ENCODE assay signal across 17 cellular contexts in the genomic region with DNA sequence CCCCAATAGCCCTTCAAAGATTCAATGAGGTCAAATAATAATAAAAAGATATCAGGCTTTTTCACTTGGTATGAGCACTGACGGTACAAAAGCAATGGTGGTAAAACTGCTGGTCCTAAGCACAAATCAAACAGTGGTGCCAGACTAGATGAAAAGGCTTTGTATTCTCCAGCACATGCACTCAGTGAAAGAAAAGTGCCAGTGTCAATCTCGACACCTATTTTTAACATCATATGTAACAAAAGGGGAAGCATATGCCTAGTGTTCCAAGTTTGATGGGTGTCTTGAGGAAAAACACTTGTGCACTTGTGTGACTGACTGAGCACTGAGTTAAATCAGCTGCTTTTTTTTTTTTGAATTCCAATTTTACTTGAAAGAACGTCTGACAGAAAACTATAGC. TPM values are rescaled to one million over a fixed set of nuclear protein-coding genes. Genes with fewer than 3 reads are reported as not detected.
DNase-seq lines count a peak whose midpoint lies in the region; ATAC-seq and TF ChIP-seq lines count a peak whose summit lies in the region.
"Had no signal": no experiment of that assay in that cellular context is flagged by ENCODE, and none has a peak within 500 bp of the region (broad histone marks: within the 10 kb centered on the region; RNA-seq: fewer than 3 reads in every experiment).

No MANE protein-coding gene starts in this region.

- TF ChIP-seq CTCF in left ventricle myocardium inferior (IDR thresholded peaks at IDR 0.05; ENCODE audit: borderline replicate concordance), result no peak

- H3K27ac ChIP-seq in SK-N-MC (peak overlapping the region; percentile 60; the same call in 1 of the 2 replicates), left ventricle myocardium inferior (replicated peaks) (peak overlapping the region; percentile 3)
- H3K27ac ChIP-seq: C4-2B, GM23248 had no signal

- peaks cover 4% of the 10 kb centered on the region for H3K4me1 ChIP-seq in left ventricle myocardium inferior
- H3K4me1 ChIP-seq: BE2C had no signal

- DNase-seq in Ammon's horn (ENCODE audit: low spot score), result peak; percentile 2
- DNase-seq in SK-N-MC (ENCODE audit: low read depth, low spot score), result no peak
- no peak for DNase-seq in left ventricle myocardium inferior
- peak; percentile 73 for DNase-seq in pons (ENCODE audit: low spot score)
- DNase-seq in NCI-H2227 (lab: John Stamatoyannopoulos, UW; ENCODE audit: unreplicated experiment), result no peak
- DNase-seq: BE2C; CD4-positive, alpha-beta memory T cell; DMS153; DMS79 treated with DMSO at 0.1 percent for 48 hours; EL; GM23248; IMR-90 had no signal

- no peaks in the 10 kb centered on the region for H3K27me3 ChIP-seq in left ventricle myocardium inferior (ENCODE audit: low read depth)
- H3K27me3 ChIP-seq: BE2C had no signal

- intact Hi-C loops in left ventricle myocardium inferior (cut with micrococcal nuclease), result no loop called here

- H3K9me3 ChIP-seq in SK-N-MC (ENCODE audit: low read depth, low read length) (no peaks in the 10 kb centered on the region), left ventricle myocardium inferior (replicated peaks) (no peaks in the 10 kb centered on the region)
- H3K9me3 ChIP-seq: BE2C had no signal

- no peak overlapping the region for H3K9ac ChIP-seq in SK-N-MC (ENCODE audit: insufficient read length)
- H3K9ac ChIP-seq: GM23248 had no signal

- ATAC-seq in HG03342 (IDR thresholded peaks at IDR 0.05; ENCODE audit: unreplicated experiment) (no peak), GM21576 (IDR thresholded peaks at IDR 0.05; ENCODE audit: unreplicated experiment) (no peak)
- ATAC-seq: HCT116 had no signal

- H3K4me3 ChIP-seq in SK-N-MC (no peak overlapping the region), left ventricle myocardium inferior (no peak overlapping the region)
- H3K4me3 ChIP-seq: GM23248 had no signal

- H3K36me3 ChIP-seq in SK-N-MC (ENCODE audit: insufficient read depth, low read length) (peaks cover 92% of the 10 kb centered on the region), left ventricle myocardium inferior (peaks cover 97% of the 10 kb centered on the region)

RNA-seq across cellular contexts. Expression of gene MED23, which starts 27.3 kb away (rescaled TPM):
- total RNA-seq in left ventricle myocardium inferior, result 10.8 TPM

RNA-seq across cellular contexts. Expression of gene ARG1, which starts 27.7 kb away (rescaled TPM):
- 0.22 TPM for total RNA-seq in left ventricle myocardium inferior
- total RNA-seq: CD4-positive, alpha-beta memory T cell; GM23248; HT-29; IMR-90 had no signal

RNA-seq across cellular contexts. Expression of gene ENPP3, which starts 36.4 kb away (rescaled TPM):
- 0.14 TPM for total RNA-seq in left ventricle myocardium inferior
- total RNA-seq: GM23248, HT-29 had no signal

Comparison
In these comparisons a context has a peak if more than half of its experiments do, and no peak if none do; other contexts are left out.
1. DNase-seq: peak in Ammon's horn (single experiment) and pons (single experiment); none in SK-N-MC (single experiment), left ventricle myocardium inferior (single experiment) and NCI-H2227 (single experiment).